Comparison of ENCODE assay signal across 1 cellular context in genomic region chr6:3170676-3171075, GRCh38. TPM values are rescaled to one million over a fixed set of nuclear protein-coding genes. Genes with fewer than 3 reads are reported as not detected.
"Had no signal": no experiment of that assay in that cellular context is flagged by ENCODE, and none has a peak within 500 bp of the region (broad histone marks: within the 10 kb centered on the region; RNA-seq: fewer than 3 reads in every experiment).

No MANE protein-coding gene starts in this region.

RNA-seq across cellular contexts. Expression of gene TUBB2B, which starts 56.8 kb away (rescaled TPM):
- polyA plus RNA-seq: keratinocyte had no signal
